In the genomic region with DNA sequence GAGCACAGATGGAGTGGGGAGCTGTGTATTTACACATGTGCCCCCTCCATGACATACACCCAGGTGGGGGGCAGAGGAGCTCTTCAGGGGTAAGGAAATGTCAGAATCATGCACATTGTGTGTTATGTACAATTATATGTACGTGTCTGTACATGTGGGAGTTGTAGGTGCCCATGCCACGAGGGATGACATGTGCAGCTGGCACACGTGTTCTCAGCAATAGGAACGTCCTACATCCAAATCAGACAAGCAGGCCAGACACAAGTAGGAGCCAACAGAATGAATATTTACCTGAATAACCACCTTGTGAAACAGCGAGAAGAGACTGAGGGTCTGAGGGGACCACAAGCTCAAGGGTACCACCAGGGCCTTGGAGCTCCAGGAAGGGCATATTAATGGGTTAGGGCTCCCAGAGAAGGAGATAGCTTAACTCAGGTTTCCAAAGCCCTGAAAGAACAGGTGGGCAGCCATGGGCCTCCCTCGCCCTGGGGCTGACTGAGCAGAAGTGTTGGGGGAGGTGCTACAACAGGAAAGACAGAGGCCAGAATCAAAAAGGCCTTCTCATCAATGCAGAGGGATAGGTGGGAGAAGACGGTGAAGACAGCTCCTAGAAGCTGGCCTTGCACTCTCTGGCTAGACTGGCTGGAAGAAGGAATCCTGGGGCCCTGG, we compare ENCODE assay signal across 9 cellular contexts. TPM values are rescaled to one million over a fixed set of nuclear protein-coding genes. Genes with fewer than 3 reads are reported as not detected.
DNase-seq lines count a peak whose midpoint lies in the region; ATAC-seq and TF ChIP-seq lines count a peak whose summit lies in the region.
"Had no signal": no experiment of that assay in that cellular context is flagged by ENCODE, and none has a peak within 500 bp of the region (broad histone marks: within the 10 kb centered on the region; RNA-seq: fewer than 3 reads in every experiment).

No MANE protein-coding gene starts in this region.

- H3K27ac Mint-ChIP-seq in brain, result peak overlapping the region; percentile 69 to 99 (median 95)

- no peaks in the 10 kb centered on the region for H3K9me3 ChIP-seq in heart right ventricle
- H3K9me3 ChIP-seq in muscle layer of duodenum (ENCODE audit: control insufficient read depth in 1 of 2, low read length in 2 of 2), result no peaks in the 10 kb centered on the region
- H3K9me3 ChIP-seq in uterus, result no peaks in the 10 kb centered on the region
- H3K9me3 ChIP-seq in BE2C, result no peaks in the 10 kb centered on the region

- TF ChIP-seq POLR2A in uterus (IDR thresholded peaks at IDR 0.05), result no peak

- H3K4me1 Mint-ChIP-seq in brain, result peaks cover 64% of the 10 kb centered on the region

- WGBS in heart right ventricle, 2 donors, result 69 to 75% methylated on average over 7 of the region's 7 CpGs

- H3K27ac ChIP-seq in heart right ventricle (peak overlapping the region in 9 of 10 donors; percentile 54 to 90 (median 77)), muscle layer of duodenum (ENCODE audit: low read length) (peak overlapping the region; percentile 78), uterus (peak overlapping the region; percentile 80 to 89)

- H3K9me3 Mint-ChIP-seq in brain, result peaks cover 0 to 3% (median 0%) of the 10 kb centered on the region in 5 experiments

- H3K4me1 ChIP-seq in heart right ventricle, result peaks cover 17 to 73% (median 39%) of the 10 kb centered on the region in 9 donors
- H3K4me1 ChIP-seq in muscle layer of duodenum (ENCODE audit: control insufficient read depth in 1 of 2, insufficient read depth in 2 of 2, low read length in 2 of 2), result peaks cover 22 to 64% of the 10 kb centered on the region in 2 donors
- H3K4me1 ChIP-seq in uterus, result peaks cover 21 to 27% of the 10 kb centered on the region in 2 donors
- peaks cover 15% of the 10 kb centered on the region for H3K4me1 ChIP-seq in BE2C

- peak overlapping the region in 3 of 5 experiments; percentile 25 to 87 (median 35) for H3K4me3 Mint-ChIP-seq in brain

- peak overlapping the region in 1 of 10 donors; percentile 5 for H3K4me3 ChIP-seq in heart right ventricle
- peak overlapping the region in 1 of 2 donors; percentile 67 for H3K4me3 ChIP-seq in muscle layer of duodenum (ENCODE audit: low read depth in 1 of 2, low read length in 2 of 2)
- no peak overlapping the region for H3K4me3 ChIP-seq in uterus
- no peak overlapping the region for H3K4me3 ChIP-seq in BE2C (ENCODE audit: low read depth, low read length)

- H3K27me3 ChIP-seq in heart right ventricle (peaks cover 0 to 23% (median 0%) of the 10 kb centered on the region in 7 donors), muscle layer of duodenum (ENCODE audit: low read depth, low read length) (peaks cover 3% of the 10 kb centered on the region), uterus (no peaks in the 10 kb centered on the region), BE2C (no peaks in the 10 kb centered on the region)

- H3K27me3 Mint-ChIP-seq in brain, result peaks cover 16% of the 10 kb centered on the region

- TF ChIP-seq CTCF in heart right ventricle (IDR thresholded peaks at IDR 0.05), result no peak
- no peak for TF ChIP-seq CTCF in brain (conservative IDR thresholded peaks at IDR 0.05)
- TF ChIP-seq CTCF in uterus (IDR thresholded peaks at IDR 0.05), result no peak
- TF ChIP-seq CTCF in BE2C (IDR thresholded peaks at IDR 0.05; ENCODE audit: low read depth, low read length), result no peak

- no peak for DNase-seq in heart right ventricle
- DNase-seq in left ventricle myocardium superior, result no peak
- no peak for DNase-seq in uterus
- no peak for DNase-seq in anterior cingulate cortex (lab: John Stamatoyannopoulos, UW)
- DNase-seq in BE2C, result no peak
- DNase-seq: cortex of kidney had no signal

- H3K36me3 ChIP-seq in heart right ventricle (peaks cover 0 to 21% (median 0%) of the 10 kb centered on the region in 9 donors), muscle layer of duodenum (ENCODE audit: control insufficient read depth in 1 of 2, insufficient read depth in 2 of 2, low read length in 2 of 2) (peaks cover 6 to 18% of the 10 kb centered on the region in 2 donors), uterus (no peaks in the 10 kb centered on the region), BE2C (no peaks in the 10 kb centered on the region)

- no peaks in the 10 kb centered on the region for H3K36me3 Mint-ChIP-seq in brain

- intact Hi-C loops in heart right ventricle (cut with DNase I), result loop anchor here in 2 of 10 donors (2.0 to 5.0 kb wide), 2 partner anchors 14 to 33 kb away; no protein-coding TSS in a partner anchor
- intact Hi-C loops in left ventricle myocardium superior (cut with micrococcal nuclease), result no loop called here
- intact Hi-C loops in uterus (cut with DNase I; ENCODE audit: low total_unique reads), result no loop called here

- ATAC-seq in heart right ventricle, result no peak
- no peak for ATAC-seq in left ventricle myocardium superior
- no peak for ATAC-seq in GM19328 (IDR thresholded peaks at IDR 0.05; ENCODE audit: unreplicated experiment)

RNA-seq across cellular contexts. Expression of gene COL16A1, which starts 3.2 kb away (rescaled TPM):
- total RNA-seq in heart right ventricle, result 10 to 100 TPM in 9 of 10 donors, 1 to 10 TPM in 1; 7.4 to 35.3 (median 16.6) TPM
- polyA plus RNA-seq in heart right ventricle, result 10 to 100 TPM in 1 of 2 donors, 1 to 10 TPM in 1; 8.3 to 33.1 TPM
- total RNA-seq in left ventricle myocardium superior, result 16.1 TPM
- 4.9 TPM for polyA plus RNA-seq in brain (ENCODE audit: insufficient read depth, low read depth, low replicate concordance)
- 100 to 1,000 TPM in 3 of 4 donors, 10 to 100 TPM in 1; 76.5 to 292 (median 177) TPM for total RNA-seq in uterus
- polyA plus RNA-seq in BE2C (2012; ENCODE audit: insufficient read depth, insufficient read length, low read depth), result 3.4 TPM

RNA-seq across cellular contexts. Expression of gene PEF1, which starts 55.9 kb away (rescaled TPM):
- total RNA-seq in heart right ventricle, result 10 to 100 TPM; 35.0 to 47.9 (median 40.0) TPM
- 10 to 100 TPM; 35.4 to 94.3 TPM for polyA plus RNA-seq in heart right ventricle
- 34.1 TPM for total RNA-seq in left ventricle myocardium superior
- 142 TPM for polyA plus RNA-seq in brain (ENCODE audit: insufficient read depth, low read depth, low replicate concordance)
- total RNA-seq in uterus, result 10 to 100 TPM; 48.4 to 72.1 (median 61.9) TPM
- 94.0 TPM for polyA plus RNA-seq in BE2C (2012; ENCODE audit: insufficient read depth, insufficient read length, low read depth)
